In the genomic region with DNA sequence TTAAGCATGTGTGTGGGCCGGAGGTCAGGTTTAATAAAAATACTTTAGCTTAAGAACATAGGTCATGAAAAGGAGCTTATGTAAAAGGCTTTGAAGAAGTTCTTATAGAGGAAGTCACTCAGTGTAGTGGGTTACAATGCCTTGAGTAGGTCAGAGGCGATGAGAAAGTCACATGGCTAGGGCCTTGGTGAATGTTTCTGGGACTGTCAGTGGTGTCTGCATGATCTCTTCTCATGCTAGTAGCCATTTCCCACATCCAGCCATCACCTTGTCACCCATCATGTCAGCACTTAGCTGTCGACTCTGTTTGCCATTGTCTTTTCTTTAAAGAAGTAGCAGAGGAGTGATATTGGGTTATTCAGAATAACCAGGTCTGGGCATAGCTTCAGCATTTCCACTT, we compare ENCODE assay signal across 27 cellular contexts.
"Had no signal": no experiment of that assay in that cellular context is flagged by ENCODE, and none has a peak within 500 bp of the region (broad histone marks: within the 10 kb centered on the region; RNA-seq: fewer than 3 reads in every experiment).

No MANE protein-coding gene starts in this region.

- H2AFZ ChIP-seq: hepatocyte had no signal

- FAIRE-seq: islet of Langerhans, pancreas had no signal

- H3K79me2 ChIP-seq: hepatocyte had no signal

- H3K9me3 ChIP-seq: colonic mucosa, gastrocnemius medialis, mucosa of descending colon, neutrophil, pancreas, thyroid gland had no signal

- H3K27ac ChIP-seq: colonic mucosa, epithelial cell of prostate, gastrocnemius medialis, hepatocyte, neutrophil, pancreas, stomach, thyroid gland had no signal

- H3K4me1 ChIP-seq: colonic mucosa, pancreas, stomach, thyroid gland had no signal

- H3K4me2 ChIP-seq: hepatocyte, smooth muscle cell had no signal

- H3K36me3 ChIP-seq: colonic mucosa, gastrocnemius medialis, neutrophil, pancreas, thyroid gland had no signal

- H3K4me3 ChIP-seq: colonic mucosa, gastrocnemius medialis, hepatocyte, lung, mucosa of descending colon, pancreas, smooth muscle cell, stomach, thyroid gland had no signal

- ATAC-seq: esophagus mucosa; gastrocnemius medialis; left colon; mucosa of descending colon; natural killer cell treated with Interleukin-12 subunit alpha and Interleukin-12 subunit beta and Interleukin-15 and Interleukin-18, amount 100 ng/mL, for 72 hours; pancreas; sciatic nerve had no signal

- DNase-seq: colonic mucosa; effector CD8-positive, alpha-beta T cell; endodermal cell; gastrocnemius medialis; head of caudate nucleus; left colon; mucosa of descending colon; naive B cell; pancreas; retina; stimulated activated CD4-positive, alpha-beta T cell treated with anti-CD3 and anti-CD28 coated beads, Interleukin-12 subunit alpha, Interleukin-12 subunit beta, amount 100 ng/mL, for 4 hours; stimulated activated CD4-positive, alpha-beta T cell treated with anti-CD3 and anti-CD28 coated beads, Interleukin-1b, Interleukin-23, amount 100 ng/mL, for 48 hours; stimulated activated CD4-positive, alpha-beta T cell treated with anti-CD3 and anti-CD28 coated beads, Interleukin-4, amount 100 ng/mL, for 1 hour; stimulated activated CD8-positive, alpha-beta memory T cell treated with anti-CD3 and anti-CD28 coated beads, Interleukin-4, amount 100 ng/mL, for 48 hours; stimulated activated naive CD4-positive, alpha-beta T cell treated with Interleukin-2 at 50 U/mL for 16 hours; stomach; thyroid gland; trophoblast cell had no signal

- H3K27me3 ChIP-seq: colonic mucosa, gastrocnemius medialis, hepatocyte, neutrophil, pancreas, stomach, thyroid gland had no signal
